In genomic region chr18:75041586-75041985, GRCh38 we compare ENCODE assay signal across 2 cellular contexts.
TF ChIP-seq lines count a peak whose summit lies in the region.

No MANE protein-coding gene starts in this region.

TF ChIP-seq in HCT116, 20 proteins besides CTCF, POLR2A, EP300 and RAD21 (continued from another document):
- TF ChIP-seq EGR1 (IDR thresholded peaks at IDR 0.05; ENCODE audit: low read depth) (no peak), ELF1 (IDR thresholded peaks at IDR 0.05; ENCODE audit: borderline replicate concordance, low read depth) (no peak), SIN3A (IDR thresholded peaks at IDR 0.05; ENCODE audit: low read depth) (no peak), SRF (IDR thresholded peaks at IDR 0.05; ENCODE audit: low read depth) (no peak)

TF ChIP-seq in SK-N-SH treated with all-trans-retinoic acid at 6 μM for 48 hours, 23 proteins besides CTCF, POLR2A, EP300 and RAD21 (continued from another document):
- TF ChIP-seq PATZ1 (CRISPR knock-in tag; IDR thresholded peaks at IDR 0.05; ENCODE audit: borderline replicate concordance) (no peak), ZNF565 (CRISPR knock-in tag; conservative IDR thresholded peaks at IDR 0.05; ENCODE audit: low read depth) (no peak), TOX (CRISPR knock-in tag; IDR thresholded peaks at IDR 0.05; ENCODE audit: borderline replicate concordance) (no peak)
TF ChIP-seq in SK-N-SH treated with all-trans-retinoic acid at 6 μM for 48 hours: peak in this region for 0.
